Comparison of ENCODE assay signal across 15 cellular contexts in the genomic region with DNA sequence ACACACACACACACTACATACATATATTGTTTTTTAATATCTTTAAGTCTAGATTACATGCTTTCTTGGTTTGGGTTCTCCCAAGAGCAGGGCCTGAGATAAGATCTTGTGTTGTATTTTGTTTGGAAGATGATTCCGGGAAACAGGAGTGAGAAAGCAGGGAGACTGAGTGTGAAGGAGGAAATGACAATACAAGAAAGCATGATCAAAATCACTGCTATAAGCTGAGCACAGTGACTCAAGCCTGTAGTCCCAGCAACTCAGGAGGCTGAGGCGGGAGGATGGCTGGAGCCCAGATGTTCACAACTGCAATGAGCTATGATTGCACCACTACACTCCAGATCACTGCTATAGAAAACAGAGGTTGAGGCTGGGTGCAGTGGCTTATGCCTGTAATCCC.
"Had no signal": no experiment of that assay in that cellular context is flagged by ENCODE, and none has a peak within 500 bp of the region (broad histone marks: within the 10 kb centered on the region; RNA-seq: fewer than 3 reads in every experiment).

No MANE protein-coding gene starts in this region.

- H3K4me1 ChIP-seq: body of pancreas, gastroesophageal sphincter, sigmoid colon had no signal

- H3K27me3 ChIP-seq: body of pancreas, sigmoid colon, suprapubic skin had no signal

- FAIRE-seq: kidney had no signal

- ATAC-seq: body of pancreas; gastroesophageal sphincter; stimulated activated naive CD8-positive, alpha-beta T cell treated with anti-CD3 and anti-CD28 coated beads, Interleukin-15, Interleukin-2, amounts not matched to agents 100 U/mL and 50 U/mL, for 24 hours; WTC11 had no signal

- H3K36me3 ChIP-seq: gastroesophageal sphincter, left ventricle myocardium inferior, sigmoid colon, suprapubic skin had no signal

- H3K27ac ChIP-seq: body of pancreas, gastroesophageal sphincter, left ventricle myocardium inferior, sigmoid colon, suprapubic skin had no signal

- H3K4me3 ChIP-seq: body of pancreas, gastroesophageal sphincter, left ventricle myocardium inferior, sigmoid colon, suprapubic skin had no signal

- H3K9me3 ChIP-seq: body of pancreas, gastroesophageal sphincter, left ventricle myocardium inferior, sigmoid colon, suprapubic skin had no signal

- DNase-seq: activated CD4-positive, alpha-beta T cell treated with anti-CD3 and anti-CD28 coated beads, Interleukin-2, amount 10 ng/mL, durations not matched to agents 24 days and 14 days; activated naive CD4-positive, alpha-beta T cell treated with anti-CD3 and anti-CD28 coated beads, Interleukin-2, amount 50 U/mL, for 16 hours; activated T-cell treated with anti-CD3 and anti-CD28 coated beads for 4 hours; amniotic stem cell; body of pancreas; cerebellar nuclear complex; erythroblast; kidney; left ventricle myocardium inferior; sigmoid colon; stimulated activated CD4-positive, alpha-beta T cell treated with anti-CD3 and anti-CD28 coated beads, Interleukin-2, amount 100 ng/mL, for 48 hours; stimulated activated naive CD8-positive, alpha-beta T cell treated with anti-CD3 and anti-CD28 coated beads, Interleukin-15, Interleukin-2, amounts not matched to agents 100 U/mL and 50 U/mL, for 24 hours had no signal
